Comparison of ENCODE assay signal across 19 cellular contexts in genomic region chr9:12935714-12936113, GRCh38.
A peak's percentile ranks its signal among the peaks of the same experiment; 100 is the strongest.
DNase-seq lines count a peak whose midpoint lies in the region; ATAC-seq, FAIRE-seq and TF ChIP-seq lines count a peak whose summit lies in the region.
"Had no signal": no experiment of that assay in that cellular context is flagged by ENCODE, and none has a peak within 500 bp of the region (broad histone marks: within the 10 kb centered on the region; RNA-seq: fewer than 3 reads in every experiment).

No MANE protein-coding gene starts in this region.

- no peak for FAIRE-seq in D721Med (lab: Jason Lieb, UNC)
- FAIRE-seq: islet of Langerhans had no signal

- H4K20me1 ChIP-seq in MM.1S (ENCODE audit: insufficient read depth, low read length): no peaks in the 10 kb centered on the region

- H3K36me3 ChIP-seq in RWPE2 (ENCODE audit: low read depth) (no peaks in the 10 kb centered on the region), mesodermal cell (ENCODE audit: control insufficient read depth, insufficient read depth, low read length) (no peaks in the 10 kb centered on the region), MM.1S (replicated peaks; ENCODE audit: insufficient read depth, low read length) (no peaks in the 10 kb centered on the region)
- H3K36me3 ChIP-seq: HAP-1, neutrophil had no signal

- H3K27ac Mint-ChIP-seq in activated CD4-positive, alpha-beta T cell treated with anti-CD3 and anti-CD28 coated beads, Interleukin-2, amount 10 ng/mL, durations not matched to agents 24 days and 14 days: no peak overlapping the region
- H3K27ac Mint-ChIP-seq: activated naive CD4-positive, alpha-beta T cell treated with anti-CD3 and anti-CD28 coated beads for 36 hours had no signal

- H3K27ac ChIP-seq in RWPE2 (ENCODE audit: poor library complexity, severe bottlenecking) (peak overlapping the region; percentile 18), epithelial cell of prostate (peak overlapping the region; percentile 82), mesodermal cell (ENCODE audit: low read depth, low read length, severe bottlenecking) (peak overlapping the region; percentile 12), MM.1S (ENCODE audit: low read length) (no peak overlapping the region)
- H3K27ac ChIP-seq: neutrophil had no signal

- H3K9ac ChIP-seq in MM.1S (ENCODE audit: low read length): no peak overlapping the region

- TF ChIP-seq CTCF in RWPE2 (IDR thresholded peaks at IDR 0.05; ENCODE audit: poor library complexity, severe bottlenecking) (no peak), MM.1S (IDR thresholded peaks at IDR 0.05; ENCODE audit: low read length) (no peak), D721Med (IDR thresholded peaks at IDR 0.05; ENCODE audit: insufficient read depth, missing control alignments) (no peak)

- no peak overlapping the region for H3K4me3 Mint-ChIP-seq in activated CD4-positive, alpha-beta T cell treated with anti-CD3 and anti-CD28 coated beads, Interleukin-2, amount 10 ng/mL, durations not matched to agents 24 days and 14 days
- H3K4me3 Mint-ChIP-seq: activated naive CD4-positive, alpha-beta T cell treated with anti-CD3 and anti-CD28 coated beads for 36 hours had no signal

- H3K9me3 Mint-ChIP-seq in activated CD4-positive, alpha-beta T cell treated with anti-CD3 and anti-CD28 coated beads, Interleukin-2, amount 10 ng/mL, durations not matched to agents 24 days and 14 days: no peaks in the 10 kb centered on the region

- H3K27me3 Mint-ChIP-seq in activated CD4-positive, alpha-beta T cell treated with anti-CD3 and anti-CD28 coated beads, Interleukin-2, amount 10 ng/mL, durations not matched to agents 24 days and 14 days: no peaks in the 10 kb centered on the region

- WGBS in mesodermal cell (ENCODE audit: insufficient coverage in 2 of 2), 2 experiments: 90 to 94% methylated on average over 2 of the region's 2 CpGs

- H2AFZ ChIP-seq in MM.1S (ENCODE audit: low read length): no peak overlapping the region

- DNase-seq in AG08395 (ENCODE audit: low spot score) (peak; percentile 25), RWPE2 (ENCODE audit: low spot score) (no peak), epithelial cell of prostate (ENCODE audit: low read depth, low spot score) (no peak), MM.1S (no peak), epidermal melanocyte (ENCODE audit: insufficient read length, low spot score) (no peak), D721Med (ENCODE audit: insufficient read length, low spot score) (no peak)
- no peak for DNase-seq in activated CD4-positive, alpha-beta T cell treated with anti-CD3 and anti-CD28 coated beads, Interleukin-2, amount 10 ng/mL, durations not matched to agents 24 days and 14 days
- DNase-seq: activated naive CD4-positive, alpha-beta T cell treated with anti-CD3 and anti-CD28 coated beads for 36 hours; effector memory CD4-positive, alpha-beta T cell; GF-D8; head of caudate nucleus; NCI-H1930; NCI-H446 treated with DMSO at 0.1 percent for 48 hours; SHP77 treated with DMSO at 0.1 percent for 48 hours; stimulated activated CD4-positive, alpha-beta T cell treated with anti-CD3 and anti-CD28 coated beads, Interleukin-4, amount 100 ng/mL, for 1 hour had no signal

- no peaks in the 10 kb centered on the region for H3K9me2 ChIP-seq in MM.1S (replicated peaks; ENCODE audit: insufficient read depth, low read length)

- H3K36me3 Mint-ChIP-seq in activated CD4-positive, alpha-beta T cell treated with anti-CD3 and anti-CD28 coated beads, Interleukin-2, amount 10 ng/mL, durations not matched to agents 24 days and 14 days (ENCODE audit: low read depth): no peaks in the 10 kb centered on the region

- H3K4me1 ChIP-seq in RWPE2 (ENCODE audit: insufficient read depth, poor library complexity, severe bottlenecking) (peaks cover 5% of the 10 kb centered on the region), mesodermal cell (ENCODE audit: control insufficient read depth, insufficient read depth, low read length, poor library complexity, severe bottlenecking) (peaks cover 24% of the 10 kb centered on the region), MM.1S (ENCODE audit: low read length) (no peaks in the 10 kb centered on the region)

- H3K4me2 ChIP-seq in MM.1S (ENCODE audit: low read depth, low read length): no peak overlapping the region

- intact Hi-C loops in activated CD4-positive, alpha-beta T cell treated with anti-CD3 and anti-CD28 coated beads, Interleukin-2, amount 10 ng/mL, durations not matched to agents 24 days and 14 days (cut with micrococcal nuclease): no loop called here

- H3K4me1 Mint-ChIP-seq in activated CD4-positive, alpha-beta T cell treated with anti-CD3 and anti-CD28 coated beads, Interleukin-2, amount 10 ng/mL, durations not matched to agents 24 days and 14 days: no peaks in the 10 kb centered on the region

- no peaks in the 10 kb centered on the region for H3F3A ChIP-seq in MM.1S (ENCODE audit: insufficient read depth, low read length)

- H3K4me3 ChIP-seq in RWPE2 (ENCODE audit: severe bottlenecking): no peak overlapping the region
- no peak overlapping the region for H3K4me3 ChIP-seq in mesodermal cell (ENCODE audit: extremely low read depth, insufficient read depth, low read length, poor library complexity, severe bottlenecking)
- H3K4me3 ChIP-seq in MM.1S (ENCODE audit: low read length): no peak overlapping the region
- H3K4me3 ChIP-seq: HAP-1 had no signal

- H3K79me2 ChIP-seq in MM.1S (ENCODE audit: low read length): no peaks in the 10 kb centered on the region

- H3K27me3 ChIP-seq in RWPE2 (ENCODE audit: insufficient read depth, poor library complexity, severe bottlenecking): no peaks in the 10 kb centered on the region
- no peaks in the 10 kb centered on the region for H3K27me3 ChIP-seq in MM.1S (replicated peaks; ENCODE audit: insufficient read depth, low read length)
- H3K27me3 ChIP-seq: neutrophil had no signal

- peak; percentile 36; the same call in 1 of the 3 replicates for ATAC-seq in RWPE2 (ENCODE audit: low read depth)

- no peaks in the 10 kb centered on the region for H3K9me3 ChIP-seq in RWPE2 (ENCODE audit: severe bottlenecking)
- H3K9me3 ChIP-seq in mesodermal cell (ENCODE audit: control insufficient read depth, low read length): no peaks in the 10 kb centered on the region
- H3K9me3 ChIP-seq in MM.1S (replicated peaks; ENCODE audit: insufficient read depth, low read length): no peaks in the 10 kb centered on the region
- H3K9me3 ChIP-seq: HAP-1, neutrophil had no signal
